Comparison of ENCODE assay signal across 15 cellular contexts in the genomic region with DNA sequence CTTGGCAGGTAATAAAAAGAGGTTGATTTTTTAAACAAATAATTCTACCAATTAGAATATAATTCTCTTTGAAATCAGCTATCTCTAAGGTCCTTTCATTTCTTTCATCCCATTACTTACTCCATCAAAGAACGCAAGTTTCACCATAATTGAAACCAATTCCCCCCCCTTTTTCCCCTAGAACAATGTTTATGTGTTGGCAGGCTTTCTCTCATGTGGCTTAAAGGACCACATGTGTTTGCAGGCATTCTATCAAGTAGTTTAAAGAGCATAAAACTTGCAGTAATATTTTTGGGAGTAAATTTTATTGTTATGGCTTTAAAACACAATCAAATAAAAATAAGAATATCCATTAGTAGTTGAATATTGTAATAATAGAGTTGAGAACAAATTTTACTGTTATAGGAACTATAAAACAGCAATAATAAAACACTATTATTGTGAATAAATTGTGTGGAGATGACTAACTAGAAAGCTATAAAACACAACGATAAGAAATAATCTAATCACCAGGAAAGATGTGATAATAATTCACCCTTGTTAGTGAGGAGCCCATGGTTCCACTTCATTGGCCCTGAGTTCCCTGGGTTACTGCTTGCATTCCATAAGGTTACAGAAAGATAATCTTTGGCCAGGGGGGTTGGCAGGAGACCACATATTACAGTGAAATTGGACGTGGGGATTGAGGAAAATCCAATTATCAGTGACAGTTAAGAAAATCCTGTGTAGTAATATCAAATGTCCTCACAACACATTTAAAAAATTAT. TPM values are rescaled to one million over a fixed set of nuclear protein-coding genes. Genes with fewer than 3 reads are reported as not detected.
A peak's percentile ranks its signal among the peaks of the same experiment; 100 is the strongest.
DNase-seq lines count a peak whose midpoint lies in the region; TF ChIP-seq lines count a peak whose summit lies in the region.
"Had no signal": no experiment of that assay in that cellular context is flagged by ENCODE, and none has a peak within 500 bp of the region (broad histone marks: within the 10 kb centered on the region; RNA-seq: fewer than 3 reads in every experiment).

No MANE protein-coding gene starts in this region.

- H3K4me3 ChIP-seq in astrocyte of the cerebellum (ENCODE audit: low read depth, low read length), result no peak overlapping the region
- H3K4me3 ChIP-seq: BLaER1, K562 had no signal

- peaks cover 4% of the 10 kb centered on the region for H3K9me3 Mint-ChIP-seq in nephron
- no peaks in the 10 kb centered on the region for H3K9me3 Mint-ChIP-seq in activated CD4-positive, alpha-beta memory T cell treated with anti-CD3 and anti-CD28 coated beads, Interleukin-2, amount 10 ng/mL, durations not matched to agents 7 days and 5 days

- H3K36me3 Mint-ChIP-seq in nephron (ENCODE audit: low read depth), result no peaks in the 10 kb centered on the region
- H3K36me3 Mint-ChIP-seq in activated CD4-positive, alpha-beta memory T cell treated with anti-CD3 and anti-CD28 coated beads, Interleukin-2, amount 10 ng/mL, durations not matched to agents 7 days and 5 days (ENCODE audit: low read depth), result no peaks in the 10 kb centered on the region

- intact Hi-C loops in cardiac septum (cut with DNase I), result no loop called here

- H3K27ac Mint-ChIP-seq in nephron, result peak overlapping the region in 2 of 3 experiments; percentile 36 to 76
- no peak overlapping the region for H3K27ac Mint-ChIP-seq in activated CD4-positive, alpha-beta memory T cell treated with anti-CD3 and anti-CD28 coated beads, Interleukin-2, amount 10 ng/mL, durations not matched to agents 7 days and 5 days

- CTCF ChIA-PET in activated CD4-positive, alpha-beta memory T cell treated with anti-CD3 and anti-CD28 coated beads, Interleukin-2, amount 10 ng/mL, durations not matched to agents 7 days and 5 days (lab: Charles Lee), result no interaction called here

- peak; percentile 14 for DNase-seq in NCI-H226
- DNase-seq in astrocyte of the cerebellum (ENCODE audit: low read depth), result peak; percentile 6
- DNase-seq in fibroblast of peridontal ligament (ENCODE audit: extremely low read depth), result peak; percentile 79
- DNase-seq in activated CD4-positive, alpha-beta memory T cell treated with anti-CD3 and anti-CD28 coated beads, Interleukin-2, amount 10 ng/mL, durations not matched to agents 7 days and 5 days, result no peak
- DNase-seq in cardiac septum (ENCODE audit: low spot score), result no peak
- no peak for DNase-seq in activated CD4-positive, alpha-beta T cell treated with anti-CD3 and anti-CD28 coated beads for 48 hours
- no peak for DNase-seq in activated naive CD4-positive, alpha-beta T cell treated with Interleukin-2 at 50 U/mL for 16 hours
- DNase-seq: ACHN, NCI-H1092, NCI-H1694, SIG-M5 had no signal

- H3K4me3 Mint-ChIP-seq in nephron, result no peak overlapping the region
- H3K4me3 Mint-ChIP-seq in activated CD4-positive, alpha-beta memory T cell treated with anti-CD3 and anti-CD28 coated beads, Interleukin-2, amount 10 ng/mL, durations not matched to agents 7 days and 5 days, result no peak overlapping the region

- POLR2A ChIA-PET in activated CD4-positive, alpha-beta memory T cell treated with anti-CD3 and anti-CD28 coated beads, Interleukin-2, amount 10 ng/mL, durations not matched to agents 7 days and 5 days (lab: Charles Lee), result no interaction called here

- H3K4me1 Mint-ChIP-seq in nephron, result peaks cover 31% of the 10 kb centered on the region
- H3K4me1 Mint-ChIP-seq in activated CD4-positive, alpha-beta memory T cell treated with anti-CD3 and anti-CD28 coated beads, Interleukin-2, amount 10 ng/mL, durations not matched to agents 7 days and 5 days, result no peaks in the 10 kb centered on the region

- no peaks in the 10 kb centered on the region for H3K27me3 Mint-ChIP-seq in nephron (ENCODE audit: low read depth)
- peaks cover 3% of the 10 kb centered on the region for H3K27me3 Mint-ChIP-seq in activated CD4-positive, alpha-beta memory T cell treated with anti-CD3 and anti-CD28 coated beads, Interleukin-2, amount 10 ng/mL, durations not matched to agents 7 days and 5 days

- in situ Hi-C loops in astrocyte of the cerebellum (cut with HindIII; ENCODE audit: low sequenced_read_pairs), result no loop called here

- TF ChIP-seq CTCF in astrocyte of the cerebellum (IDR thresholded peaks at IDR 0.05; ENCODE audit: low read depth, low read length, missing control alignments) (no peak), nephron (IDR thresholded peaks at IDR 0.05; ENCODE audit: unreplicated experiment in 3 of 3) (no peak)

RNA-seq across cellular contexts. Expression of a gene that starts 2.7 kb away (rescaled TPM):
- not detected for total RNA-seq in activated CD4-positive, alpha-beta memory T cell treated with anti-CD3 and anti-CD28 coated beads, Interleukin-2, amount 10 ng/mL, durations not matched to agents 7 days and 5 days
- total RNA-seq in cardiac septum, result not detected
- total RNA-seq: K562, RPMI7951 had no signal

Comparison
In these comparisons a context has a peak if more than half of its experiments do, and no peak if none do; other contexts are left out.
1. DNase-seq: peak in NCI-H226 (single experiment), astrocyte of the cerebellum (single experiment) and fibroblast of peridontal ligament (single experiment); none in activated CD4-positive, alpha-beta memory T cell treated with anti-CD3 and anti-CD28 coated beads, Interleukin-2, amount 10 ng/mL, durations not matched to agents 7 days and 5 days (single experiment), cardiac septum (single experiment), activated CD4-positive, alpha-beta T cell treated with anti-CD3 and anti-CD28 coated beads for 48 hours (single experiment) and activated naive CD4-positive, alpha-beta T cell treated with Interleukin-2 at 50 U/mL for 16 hours (single experiment).